ENCODE assay signal across 15 cellular contexts in genomic region chr1:23084880-23085279, GRCh38.
A peak's percentile ranks its signal among the peaks of the same experiment; 100 is the strongest.
DNase-seq lines count a peak whose midpoint lies in the region; ATAC-seq and TF ChIP-seq lines count a peak whose summit lies in the region.
"Had no signal": no experiment of that assay in that cellular context is flagged by ENCODE, and none has a peak within 500 bp of the region (broad histone marks: within the 10 kb centered on the region; RNA-seq: fewer than 3 reads in every experiment).

No MANE protein-coding gene starts in this region.

- H3K36me3 Mint-ChIP-seq in CD8-positive, alpha-beta T cell = peaks cover 94% of the 10 kb centered on the region

- H4K20me1 ChIP-seq in PC-3 (ENCODE audit: low read length) (no peaks in the 10 kb centered on the region), osteoblast (ENCODE audit: insufficient read depth, low read length) (peaks cover 2% of the 10 kb centered on the region)

- no peak overlapping the region for H3K4me2 ChIP-seq in PC-3 (ENCODE audit: low read length)
- no peak overlapping the region for H3K4me2 ChIP-seq in osteoblast (ENCODE audit: insufficient read depth, low read length)
- H3K4me2 ChIP-seq: BLaER1 had no signal

- H3K27me3 ChIP-seq in CD8-positive, alpha-beta T cell (ENCODE audit: insufficient read depth, low read length) = no peaks in the 10 kb centered on the region
- H3K27me3 ChIP-seq in PC-3 (ENCODE audit: low read length) = no peaks in the 10 kb centered on the region
- no peaks in the 10 kb centered on the region for H3K27me3 ChIP-seq in dorsolateral prefrontal cortex
- H3K27me3 ChIP-seq in osteoblast (ENCODE audit: insufficient read depth, low read length) = no peaks in the 10 kb centered on the region
- H3K27me3 ChIP-seq in tibial nerve = no peaks in the 10 kb centered on the region
- H3K27me3 ChIP-seq: BLaER1 had no signal

- no peak for TF ChIP-seq POLR2A in tibial nerve (IDR thresholded peaks at IDR 0.05)

- WGBS in tibial nerve, 2 donors = 87 to 90% methylated on average over 8 of the region's 8 CpGs

- no peak overlapping the region for H3K4me3 ChIP-seq in CD8-positive, alpha-beta T cell (ENCODE audit: low read depth, low read length)
- H3K4me3 ChIP-seq in PC-3 (ENCODE audit: low read length) (no peak overlapping the region), dorsolateral prefrontal cortex (no peak overlapping the region), osteoblast (ENCODE audit: insufficient read depth, low read length) (no peak overlapping the region), tibial nerve (no peak overlapping the region)
- H3K4me3 ChIP-seq: BLaER1 had no signal

- TF ChIP-seq EP300 in tibial nerve (IDR thresholded peaks at IDR 0.05) = no peak

- H2AFZ ChIP-seq in PC-3 (ENCODE audit: low read length) (no peak overlapping the region), osteoblast (ENCODE audit: low read length) (no peak overlapping the region)

- H3K9ac ChIP-seq in PC-3 (ENCODE audit: low read length) = no peak overlapping the region
- H3K9ac ChIP-seq: BLaER1 had no signal

- TF ChIP-seq CTCF in CD8-positive, alpha-beta T cell (IDR thresholded peaks at IDR 0.05) = no peak
- TF ChIP-seq CTCF in PC-3 (conservative IDR thresholded peaks at IDR 0.05; ENCODE audit: low read depth, low read length) (no peak), dorsolateral prefrontal cortex (IDR thresholded peaks at IDR 0.05 in 54 of 56, conservative IDR thresholded peaks at IDR 0.05 in 2 of 56; ENCODE audit: low read depth in 1 of 56, partially characterized antibody in 56 of 56) (no peak), osteoblast (IDR thresholded peaks at IDR 0.05; ENCODE audit: extremely low read depth, low read depth, low read length) (no peak), tibial nerve (IDR thresholded peaks at IDR 0.05) (no peak)

- TSS peak; percentile 4 for BruUV-seq in PC-3 (replicated peaks; lab: Mats Ljungman, UMichigan)

- CTCF ChIA-PET in CD8-positive, alpha-beta T cell (lab: Charles Lee) = interaction anchor here (0.5 to 2.0 kb wide), 4 partner anchors 9 to 124 kb away, joined by 3 to 8 read pairs (median 5); no protein-coding TSS in a partner anchor
- CTCF ChIA-PET in PC-3 (lab: Charles Lee) = no interaction called here

- intact Hi-C loops in CD8-positive, alpha-beta T cell (cut with DNase I, micrococcal nuclease) = no loop called here
- intact Hi-C loops in PC-3 (cut with micrococcal nuclease) (no loop called here), dorsolateral prefrontal cortex (cut with DNase I) (no loop called here)

- no peaks in the 10 kb centered on the region for H3K9me3 ChIP-seq in CD8-positive, alpha-beta T cell (ENCODE audit: low read length)
- H3K9me3 ChIP-seq in PC-3 (ENCODE audit: low read length) (no peaks in the 10 kb centered on the region), osteoblast (ENCODE audit: low read depth, low read length) (no peaks in the 10 kb centered on the region), tibial nerve (no peaks in the 10 kb centered on the region)
- H3K9me3 ChIP-seq: BLaER1 had no signal

- no peaks in the 10 kb centered on the region for H3K79me2 ChIP-seq in PC-3 (ENCODE audit: low read length)
- peaks cover 4% of the 10 kb centered on the region for H3K79me2 ChIP-seq in osteoblast (ENCODE audit: insufficient read depth, low read length)

- no peak overlapping the region for H3K27ac ChIP-seq in CD8-positive, alpha-beta T cell (ENCODE audit: low read depth, low read length)
- H3K27ac ChIP-seq in PC-3 (ENCODE audit: low read length) (no peak overlapping the region), dorsolateral prefrontal cortex (peak overlapping the region in 50 of 59 donors; percentile 4 to 79 (median 60)), osteoblast (ENCODE audit: low read depth, low read length) (no peak overlapping the region), tibial nerve (no peak overlapping the region)
- H3K27ac ChIP-seq: BLaER1 had no signal

- no peaks in the 10 kb centered on the region for H3K4me1 ChIP-seq in CD8-positive, alpha-beta T cell (ENCODE audit: insufficient read depth, low read length)
- H3K4me1 ChIP-seq in PC-3 (ENCODE audit: insufficient read depth, low read length) (no peaks in the 10 kb centered on the region), osteoblast (ENCODE audit: insufficient read depth, low read length) (no peaks in the 10 kb centered on the region), tibial nerve (peaks cover 0 to 8% (median 0%) of the 10 kb centered on the region in 4 donors)
- H3K4me1 ChIP-seq: BLaER1 had no signal

- H3K27ac Mint-ChIP-seq in CD8-positive, alpha-beta T cell = peak overlapping the region; percentile 0
- peak overlapping the region in 1 of 2 donors; percentile 86 for H3K27ac Mint-ChIP-seq in stimulated activated naive CD8-positive, alpha-beta T cell treated with anti-CD3 and anti-CD28 coated beads, Interleukin-15, amount 100 ng/mL, for 72 hours

- H3F3A ChIP-seq in PC-3 (ENCODE audit: low read length, unreplicated experiment) = peaks cover 6% of the 10 kb centered on the region

- no peak overlapping the region for H3K4me3 Mint-ChIP-seq in CD8-positive, alpha-beta T cell
- no peak overlapping the region for H3K4me3 Mint-ChIP-seq in stimulated activated naive CD8-positive, alpha-beta T cell treated with anti-CD3 and anti-CD28 coated beads, Interleukin-15, amount 100 ng/mL, for 72 hours

- no peaks in the 10 kb centered on the region for H3K9me2 ChIP-seq in PC-3 (replicated peaks; ENCODE audit: low read length)

- H3K27me3 Mint-ChIP-seq in CD8-positive, alpha-beta T cell (ENCODE audit: low read depth) = no peaks in the 10 kb centered on the region
- H3K27me3 Mint-ChIP-seq in stimulated activated naive CD8-positive, alpha-beta T cell treated with anti-CD3 and anti-CD28 coated beads, Interleukin-15, amount 100 ng/mL, for 72 hours = no peaks in the 10 kb centered on the region

- DNase-seq in CD8-positive, alpha-beta T cell = no peak
- DNase-seq in PC-3 = no peak
- peak in 2 of 10 donors; percentile 35 to 46 for DNase-seq in dorsolateral prefrontal cortex
- DNase-seq in osteoblast (ENCODE audit: insufficient read length, low spot score, missing footprints) = peak; percentile 51
- no peak for DNase-seq in tibial nerve (ENCODE audit: low spot score in 2 of 2)
- DNase-seq in stimulated activated naive CD8-positive, alpha-beta T cell treated with anti-CD3 and anti-CD28 coated beads, Interleukin-15, amount 100 ng/mL, for 72 hours = no peak
- no peak for DNase-seq in activated CD4-positive, alpha-beta T cell treated with anti-CD3 and anti-CD28 coated beads, Interleukin-2, amount 50 U/mL, for 4 hours
- DNase-seq: DMS53, HCEC 1CT, KBM-7, NCI-H1092, NCI-H226, NCI-H526, OCI-M1 had no signal

- no peaks in the 10 kb centered on the region for H3K9me3 Mint-ChIP-seq in CD8-positive, alpha-beta T cell
- no peaks in the 10 kb centered on the region for H3K9me3 Mint-ChIP-seq in stimulated activated naive CD8-positive, alpha-beta T cell treated with anti-CD3 and anti-CD28 coated beads, Interleukin-15, amount 100 ng/mL, for 72 hours

- POLR2A ChIA-PET in CD8-positive, alpha-beta T cell (lab: Charles Lee) = interaction anchor here (0.6 kb wide), 1 partner anchor 313 kb away, joined by 3 read pairs; no protein-coding TSS in a partner anchor
- POLR2A ChIA-PET in PC-3 (lab: Charles Lee; ENCODE audit: unreplicated experiment) = no interaction called here

- ATAC-seq in CD8-positive, alpha-beta T cell = no peak
- ATAC-seq in PC-3 = no peak
- ATAC-seq in stimulated activated naive CD8-positive, alpha-beta T cell treated with anti-CD3 and anti-CD28 coated beads, Interleukin-15, amount 100 ng/mL, for 72 hours = no peak

- peaks cover 53% of the 10 kb centered on the region for H3K36me3 ChIP-seq in CD8-positive, alpha-beta T cell (ENCODE audit: insufficient read depth, low read length)
- H3K36me3 ChIP-seq in PC-3 (ENCODE audit: low read depth, low read length) (peaks cover 69% of the 10 kb centered on the region), osteoblast (ENCODE audit: insufficient read depth, low read length) (peaks cover 92% of the 10 kb centered on the region), tibial nerve (peaks cover 0 to 92% (median 3%) of the 10 kb centered on the region in 3 donors)

- no peaks in the 10 kb centered on the region for H3K4me1 Mint-ChIP-seq in CD8-positive, alpha-beta T cell (ENCODE audit: low read depth)
- H3K4me1 Mint-ChIP-seq in stimulated activated naive CD8-positive, alpha-beta T cell treated with anti-CD3 and anti-CD28 coated beads, Interleukin-15, amount 100 ng/mL, for 72 hours = peaks cover 8% of the 10 kb centered on the region

Comparison
In these comparisons a context has a peak if more than half of its experiments do, and no peak if none do; other contexts are left out.
1. H3K27ac ChIP-seq: peak in dorsolateral prefrontal cortex (50 of 59); none in CD8-positive, alpha-beta T cell (single experiment), PC-3 (single experiment), osteoblast (single experiment) and tibial nerve (0 of 4).